In genomic region chr10:132408367-132408781, GRCh38 we compare ENCODE assay signal across 8 cellular contexts. TPM values are rescaled to one million over a fixed set of nuclear protein-coding genes. Genes with fewer than 3 reads are reported as not detected.
DNase-seq lines count a peak whose midpoint lies in the region; ATAC-seq and TF ChIP-seq lines count a peak whose summit lies in the region.

No MANE protein-coding gene starts in this region.

- TF ChIP-seq CTCF in mucosa of descending colon (IDR thresholded peaks at IDR 0.05) (no peak), upper lobe of left lung (IDR thresholded peaks at IDR 0.05) (no peak)

- H3K36me3 Mint-ChIP-seq in activated T-cell treated with anti-CD3 and anti-CD28 coated beads, Interleukin-2, amount 50 U/mL, for 24 hours (ENCODE audit: low read depth) = peaks cover 13% of the 10 kb centered on the region
- peaks cover 32% of the 10 kb centered on the region for H3K36me3 Mint-ChIP-seq in effector memory CD8-positive, alpha-beta T cell (ENCODE audit: insufficient read depth)

- no peak for DNase-seq in activated T-cell treated with anti-CD3 and anti-CD28 coated beads, Interleukin-2, amount 50 U/mL, for 24 hours
- no peak for DNase-seq in activated T-cell treated with anti-CD3 and anti-CD28 coated beads for 4 hours
- no peak for DNase-seq in effector memory CD8-positive, alpha-beta T cell
- peak in 2 of 3 donors; percentile 81 to 83 for DNase-seq in mucosa of descending colon
- DNase-seq in upper lobe of left lung = peak; percentile 69 to 86
- DNase-seq in ecto neural progenitor cell (ENCODE audit: low spot score) = no peak
- DNase-seq in NCI-H226 = no peak

- H3K4me1 ChIP-seq in mucosa of descending colon (ENCODE audit: low read depth) (peaks cover 72% of the 10 kb centered on the region), upper lobe of left lung (peaks cover 56 to 76% (median 72%) of the 10 kb centered on the region in 4 donors)

- no peaks in the 10 kb centered on the region for H3K27me3 Mint-ChIP-seq in activated T-cell treated with anti-CD3 and anti-CD28 coated beads, Interleukin-2, amount 50 U/mL, for 24 hours
- no peaks in the 10 kb centered on the region for H3K27me3 Mint-ChIP-seq in effector memory CD8-positive, alpha-beta T cell

- no peak overlapping the region for H3K4me3 Mint-ChIP-seq in activated T-cell treated with anti-CD3 and anti-CD28 coated beads, Interleukin-2, amount 50 U/mL, for 24 hours
- peak overlapping the region in 1 of 2 donors; percentile 69 for H3K4me3 Mint-ChIP-seq in effector memory CD8-positive, alpha-beta T cell

- H3K9me3 Mint-ChIP-seq in activated T-cell treated with anti-CD3 and anti-CD28 coated beads, Interleukin-2, amount 50 U/mL, for 24 hours = no peaks in the 10 kb centered on the region
- H3K9me3 Mint-ChIP-seq in effector memory CD8-positive, alpha-beta T cell = no peaks in the 10 kb centered on the region

- H3K4me1 Mint-ChIP-seq in activated T-cell treated with anti-CD3 and anti-CD28 coated beads, Interleukin-2, amount 50 U/mL, for 24 hours (ENCODE audit: low read depth) = peaks cover 13% of the 10 kb centered on the region
- peaks cover 11 to 14% of the 10 kb centered on the region in 2 donors for H3K4me1 Mint-ChIP-seq in effector memory CD8-positive, alpha-beta T cell (ENCODE audit: low read depth in 2 of 2)

- H3K27me3 ChIP-seq in upper lobe of left lung = no peaks in the 10 kb centered on the region

- H3K4me3 ChIP-seq in mucosa of descending colon (no peak overlapping the region), upper lobe of left lung (peak overlapping the region in 3 of 4 donors; percentile 4 to 32 (median 31))

- 20% methylated on average over 20 of the region's 20 CpGs; no CpG with 5 or more reads in 1 of the 2 donors for WGBS in upper lobe of left lung, 2 donors

- no peaks in the 10 kb centered on the region for H3K9me3 ChIP-seq in mucosa of descending colon
- H3K9me3 ChIP-seq in upper lobe of left lung = no peaks in the 10 kb centered on the region

- peak; percentile 59 for ATAC-seq in effector memory CD8-positive, alpha-beta T cell (replicated peaks)
- peak; percentile 55 for ATAC-seq in mucosa of descending colon
- peak; percentile 4 to 24 for ATAC-seq in upper lobe of left lung (ENCODE audit: low FRiP score in 2 of 2)
- ATAC-seq in HG03571 (IDR thresholded peaks at IDR 0.05; ENCODE audit: unreplicated experiment) = no peak

- H3K36me3 ChIP-seq in mucosa of descending colon (ENCODE audit: low read depth) (peaks cover 7% of the 10 kb centered on the region), upper lobe of left lung (peaks cover 13 to 29% (median 24%) of the 10 kb centered on the region in 4 donors)

- TF ChIP-seq EP300 in upper lobe of left lung (IDR thresholded peaks at IDR 0.05) = no peak

- peak overlapping the region; percentile 89 to 93 (median 91) for H3K27ac ChIP-seq in upper lobe of left lung

- H3K27ac Mint-ChIP-seq in activated T-cell treated with anti-CD3 and anti-CD28 coated beads, Interleukin-2, amount 50 U/mL, for 24 hours = peak overlapping the region; percentile 52
- peak overlapping the region; percentile 6 to 35 for H3K27ac Mint-ChIP-seq in effector memory CD8-positive, alpha-beta T cell

- intact Hi-C loops in mucosa of descending colon (cut with DNase I, micrococcal nuclease) = no loop called here

- no peak for TF ChIP-seq POLR2A in upper lobe of left lung (IDR thresholded peaks at IDR 0.05)

RNA-seq across cellular contexts. Expression of gene PWWP2B, which starts 11.4 kb away (rescaled TPM):
- 10 to 100 TPM; 37.7 to 55.6 (median 41.7) TPM for total RNA-seq in mucosa of descending colon
- total RNA-seq in upper lobe of left lung = 10 to 100 TPM; 20.2 to 54.4 (median 32.9) TPM

Comparison
In these comparisons a context has a peak if more than half of its experiments do, and no peak if none do; other contexts are left out.
1. DNase-seq: peak in mucosa of descending colon (2 of 3) and upper lobe of left lung (2 of 2); none in activated T-cell treated with anti-CD3 and anti-CD28 coated beads, Interleukin-2, amount 50 U/mL, for 24 hours (single experiment), activated T-cell treated with anti-CD3 and anti-CD28 coated beads for 4 hours (single experiment), effector memory CD8-positive, alpha-beta T cell (0 of 3), ecto neural progenitor cell (single experiment) and NCI-H226 (single experiment).